In genomic region chr16:5066511-5066910, GRCh38 we compare ENCODE assay signal across 19 cellular contexts. TPM values are rescaled to one million over a fixed set of nuclear protein-coding genes. Genes with fewer than 3 reads are reported as not detected.
DNase-seq lines count a peak whose midpoint lies in the region; ATAC-seq, FAIRE-seq and TF ChIP-seq lines count a peak whose summit lies in the region.
"Had no signal": no experiment of that assay in that cellular context is flagged by ENCODE, and none has a peak within 500 bp of the region (broad histone marks: within the 10 kb centered on the region; RNA-seq: fewer than 3 reads in every experiment).

No MANE protein-coding gene starts in this region.

- CTCF ChIA-PET in HepG2 (lab: Yijun Ruan, JAX; ENCODE audit: low intra/inter-chr PET ratio, low total read pairs) = no interaction called here

- ATAC-seq in HepG2 (no peak), right lobe of liver (no peak), lower lobe of right lung (no peak)

- H4K20me1 ChIP-seq in HepG2 (ENCODE audit: insufficient read depth, low read length) (no peaks in the 10 kb centered on the region), MM.1S (ENCODE audit: insufficient read depth, low read length) (no peaks in the 10 kb centered on the region)

- H3K27me3 ChIP-seq in HepG2 (ENCODE audit: control insufficient read depth in 1 of 2, insufficient read depth in 2 of 2, low read length in 2 of 2) (peaks cover 0 to 21% of the 10 kb centered on the region in 2 experiments; a peak in 2 of 5 replicates), right lobe of liver (no peaks in the 10 kb centered on the region), lower lobe of right lung (ENCODE audit: low read depth) (no peaks in the 10 kb centered on the region), spleen (replicated peaks in 1 of 7) (no peaks in the 10 kb centered on the region), MM.1S (replicated peaks; ENCODE audit: insufficient read depth, low read length) (peaks cover 59% of the 10 kb centered on the region)

- TF ChIP-seq EP300 in HepG2 (IDR thresholded peaks at IDR 0.05; ENCODE audit: low read depth in 2 of 2, low read length in 2 of 2) (no peak), HepG2 (CRISPR knock-in tag; IDR thresholded peaks at IDR 0.05; ENCODE audit: borderline replicate concordance) (no peak)

- H3K9me3 ChIP-seq in HepG2 (ENCODE audit: low read length) = no peaks in the 10 kb centered on the region
- no peaks in the 10 kb centered on the region for H3K9me3 ChIP-seq in right lobe of liver
- H3K9me3 ChIP-seq in lower lobe of right lung = no peaks in the 10 kb centered on the region
- H3K9me3 ChIP-seq in spleen = no peaks in the 10 kb centered on the region
- no peaks in the 10 kb centered on the region for H3K9me3 ChIP-seq in MM.1S (replicated peaks; ENCODE audit: insufficient read depth, low read length)

- no peak for TF ChIP-seq RAD21 in HepG2 (CRISPR knock-in tag; IDR thresholded peaks at IDR 0.05)

- no peaks in the 10 kb centered on the region for H3F3A ChIP-seq in MM.1S (ENCODE audit: insufficient read depth, low read length)

- FAIRE-seq in HepG2 (lab: Jason Lieb, UNC) = no peak
- FAIRE-seq: GM12891 had no signal

- no peak overlapping the region for H2AFZ ChIP-seq in HepG2 (ENCODE audit: low read length)
- H2AFZ ChIP-seq in MM.1S (ENCODE audit: low read length) = no peak overlapping the region

- WGBS in HepG2 (ENCODE audit: low lambda C conversion rate) = 47% methylated on average over 6 of the region's 6 CpGs
- 73% methylated on average over 6 of the region's 6 CpGs for WGBS in right lobe of liver (ENCODE audit: insufficient coverage, low coverage, low lambda C conversion rate, missing lambda C conversion rate)
- 61 to 75% (median 70%) methylated on average over 6 of the region's 6 CpGs for WGBS in spleen, 5 donors

- TF ChIP-seq CTCF in HepG2 (CRISPR knock-in tag; IDR thresholded peaks at IDR 0.05) (no peak), right lobe of liver (IDR thresholded peaks at IDR 0.05) (no peak), lower lobe of right lung (IDR thresholded peaks at IDR 0.05) (no peak), spleen (IDR thresholded peaks at IDR 0.05 in 8 of 11, conservative IDR thresholded peaks at IDR 0.05 in 3 of 11) (no peak), MM.1S (IDR thresholded peaks at IDR 0.05; ENCODE audit: low read length) (no peak)

- H3K79me2 ChIP-seq in HepG2 (ENCODE audit: insufficient read depth, low read length) (no peaks in the 10 kb centered on the region), MM.1S (ENCODE audit: low read length) (no peaks in the 10 kb centered on the region)

- H3K4me1 ChIP-seq in HepG2 (ENCODE audit: insufficient read depth, low read length) (peaks cover 28% of the 10 kb centered on the region), right lobe of liver (peaks cover 0 to 5% (median 0%) of the 10 kb centered on the region in 4 donors), lower lobe of right lung (peaks cover 13% of the 10 kb centered on the region), spleen (peaks cover 0 to 7% (median 5%) of the 10 kb centered on the region in 6 donors), MM.1S (ENCODE audit: low read length) (peaks cover 5% of the 10 kb centered on the region)

- TF ChIP-seq POLR2A in HepG2 (IDR thresholded peaks at IDR 0.05; ENCODE audit: insufficient read depth in 1 of 2, low read depth in 2 of 2, low read length in 2 of 2) (no peak), right lobe of liver (IDR thresholded peaks at IDR 0.05) (no peak), spleen (IDR thresholded peaks at IDR 0.05) (no peak)

- H3K36me3 ChIP-seq in HepG2 (replicated peaks in 1 of 2; ENCODE audit: control insufficient read depth in 1 of 2, insufficient read depth in 2 of 2, low read length in 2 of 2) (no peaks in the 10 kb centered on the region), right lobe of liver (no peaks in the 10 kb centered on the region), lower lobe of right lung (peaks cover 8% of the 10 kb centered on the region), spleen (no peaks in the 10 kb centered on the region), MM.1S (replicated peaks; ENCODE audit: insufficient read depth, low read length) (no peaks in the 10 kb centered on the region)
- H3K36me3 ChIP-seq: BLaER1 treated with 17β-estradiol and CSF1 and Interleukin-3, amounts not matched to agents 10 nM and 100 nM had no signal

- H3K4me2 ChIP-seq in HepG2 (ENCODE audit: low read depth, low read length) (peak overlapping the region; percentile 76; the same call in 1 of the 2 replicates), MM.1S (ENCODE audit: low read depth, low read length) (no peak overlapping the region)
- H3K4me2 ChIP-seq: BLaER1 treated with 17β-estradiol and CSF1 and Interleukin-3, amounts not matched to agents 10 nM and 100 nM had no signal

- BruUV-seq in HepG2 (replicated peaks; lab: Mats Ljungman, UMichigan) = no TSS peak

- no peak overlapping the region for H3K27ac ChIP-seq in HepG2 (ENCODE audit: extremely low read length, insufficient read depth, low read length)
- no peak overlapping the region for H3K27ac ChIP-seq in right lobe of liver
- peak overlapping the region; percentile 73 for H3K27ac ChIP-seq in lower lobe of right lung
- no peak overlapping the region for H3K27ac ChIP-seq in spleen
- no peak overlapping the region for H3K27ac ChIP-seq in MM.1S (ENCODE audit: low read length)
- H3K27ac ChIP-seq: BLaER1 treated with 17β-estradiol and CSF1 and Interleukin-3, amounts not matched to agents 10 nM and 100 nM had no signal

- DNase-seq in HepG2 (ENCODE audit: low spot score) (no peak), right lobe of liver (no peak), NOMO-1 treated with DMSO at 0.1 percent for 48 hours (lab: John Stamatoyannopoulos, UW; ENCODE audit: unreplicated experiment) (peak; percentile 4), lower lobe of right lung (no peak), spleen (peak; percentile 6), MM.1S (no peak), GDM1 (lab: John Stamatoyannopoulos, UW) (no peak), dedifferentiated amniotic fluid mesenchymal stem cell (ENCODE audit: extremely low spot score) (no peak)
- DNase-seq: ACHN; Calu3; CD4-positive, alpha-beta T cell; DMS 273 treated with DMSO at 0.1 percent for 48 hours; GOT3; H9 had no signal

- POLR2A ChIA-PET in HepG2 (lab: Yijun Ruan, JAX) = no interaction called here

- in situ Hi-C loops in HepG2 (cut with HindIII; ENCODE audit: extremely low pct_ligation_motif_present, low pct_unique_long_range_greater_than_20kb) = no loop called here

- H3K9ac ChIP-seq in HepG2 (ENCODE audit: insufficient read depth, low read depth, low read length) (no peak overlapping the region), MM.1S (ENCODE audit: low read length) (no peak overlapping the region)
- H3K9ac ChIP-seq: BLaER1 treated with 17β-estradiol and CSF1 and Interleukin-3, amounts not matched to agents 10 nM and 100 nM had no signal

- H3K9me2 ChIP-seq in MM.1S (replicated peaks; ENCODE audit: insufficient read depth, low read length) = no peaks in the 10 kb centered on the region

- H3K4me3 ChIP-seq in HepG2 (replicated peaks in 1 of 3; ENCODE audit: insufficient read depth in 1 of 3, low read depth in 2 of 3, low read length in 3 of 3) = no peak overlapping the region
- H3K4me3 ChIP-seq in right lobe of liver = no peak overlapping the region
- H3K4me3 ChIP-seq in lower lobe of right lung = no peak overlapping the region
- H3K4me3 ChIP-seq in spleen = no peak overlapping the region
- H3K4me3 ChIP-seq in MM.1S (ENCODE audit: low read length) = no peak overlapping the region
- H3K4me3 ChIP-seq: BLaER1 treated with 17β-estradiol and CSF1 and Interleukin-3, amounts not matched to agents 10 nM and 100 nM had no signal

- intact Hi-C loops in HepG2 (cut with micrococcal nuclease; ENCODE audit: unreplicated experiment) (no loop called here), right lobe of liver (cut with DNase I) (no loop called here), lower lobe of right lung (cut with DNase I) (no loop called here), spleen (cut with DNase I; ENCODE audit: low total_unique reads) (no loop called here)

RNA-seq across cellular contexts. Expression of gene C16orf89, which starts 0.8 kb away (rescaled TPM):
- 0.97 and 1.9 TPM in 2 replicates for total RNA-seq in HepG2 (2016; rRNA removed; fragmentation: Illumina TruSeq; extraction: Trizol)
- total RNA-seq in HepG2 (2016; cell fraction: cytosol; rRNA removed; fragmentation: Illumina TruSeq; extraction: Trizol; ENCODE audit: low read depth) = 0.61 and 0.79 TPM in 2 replicates
- total RNA-seq in HepG2 (2016; cell fraction: insoluble cytoplasmic fraction; rRNA removed; fragmentation: Illumina TruSeq; extraction: Trizol) = 0.45 and 1.1 TPM in 2 replicates
- 0.76 and 1.0 TPM in 2 replicates for total RNA-seq in HepG2 (2016; cell fraction: membrane; rRNA removed; fragmentation: Illumina TruSeq; extraction: Trizol)
- total RNA-seq in HepG2 (2016; cell fraction: nucleus; rRNA removed; fragmentation: Illumina TruSeq; extraction: Trizol) = 0.72 and 0.78 TPM in 2 replicates
- 2.8 and 3.4 TPM in 2 replicates for polyA plus RNA-seq in HepG2 (2011; rRNA removed)
- polyA plus RNA-seq in HepG2 (2011; cell fraction: cytosol; rRNA removed) = 2.8 TPM in 2 replicates
- polyA plus RNA-seq in HepG2 (2011; cell fraction: nucleus; rRNA removed) = 1.3 and 1.4 TPM in 2 replicates
- polyA plus RNA-seq in HepG2 (2012) = 1.7 and 2.7 TPM in 2 replicates
- 0.58 and 0.68 TPM in 2 replicates for polyA plus RNA-seq in HepG2 (2016; cell fraction: cytosol; fragmentation: Illumina TruSeq; extraction: Trizol; ENCODE audit: low read depth)
- 0.85 and 1.2 TPM in 2 replicates for polyA plus RNA-seq in HepG2 (2016; cell fraction: insoluble cytoplasmic fraction; fragmentation: Illumina TruSeq; extraction: Trizol; ENCODE audit: low read depth)
- polyA plus RNA-seq in HepG2 (2016; cell fraction: membrane; fragmentation: Illumina TruSeq; extraction: Trizol; ENCODE audit: low read depth) = 0.71 and 0.81 TPM in 2 replicates
- 1.4 and 2.1 TPM in 2 replicates for polyA plus RNA-seq in HepG2 (2016; cell fraction: nucleus; fragmentation: Illumina TruSeq; extraction: Trizol; ENCODE audit: insufficient read depth, low read depth)
- polyA minus RNA-seq in HepG2 (2011; rRNA and poly(A)+ RNA removed; ENCODE audit: low replicate concordance) = 1.0 TPM in 1 of 2 replicates, not detected in the other
- 0.89 and 1.1 TPM in 2 replicates for polyA minus RNA-seq in HepG2 (2011; cell fraction: cytosol; rRNA and poly(A)+ RNA removed)
- polyA minus RNA-seq in HepG2 (2011; cell fraction: nucleus; rRNA and poly(A)+ RNA removed) = 0.50 and 0.90 TPM in 2 replicates
- not detected for total RNA-seq in right lobe of liver
- total RNA-seq in lower lobe of right lung = 198 TPM
- total RNA-seq in spleen = 1 to 10 TPM in 4 of 7 donors, under 1 TPM in 2, not detected in 1; 0.34 to 2.5 (median 1.5) TPM
- polyA plus RNA-seq in spleen = 1 to 10 TPM; 1.7 to 5.7 (median 4.0) TPM
- total RNA-seq: A172; Calu3; CD4-positive, alpha-beta T cell; Daoy; HT-29 had no signal

RNA-seq across cellular contexts. Expression of gene ALG1, which starts 5.1 kb away (rescaled TPM):
- total RNA-seq in HepG2 (2016; rRNA removed; fragmentation: Illumina TruSeq; extraction: Trizol) (39.6 and 75.6 TPM in 2 replicates), right lobe of liver (10 to 100 TPM; 16.0 to 28.0 (median 16.9) TPM), lower lobe of right lung (17.8 TPM), spleen (10 to 100 TPM; 18.4 to 46.2 (median 24.8) TPM)
- 7.6 and 8.9 TPM in 2 replicates for total RNA-seq in HepG2 (2016; cell fraction: cytosol; rRNA removed; fragmentation: Illumina TruSeq; extraction: Trizol; ENCODE audit: low read depth)
- total RNA-seq in HepG2 (2016; cell fraction: insoluble cytoplasmic fraction; rRNA removed; fragmentation: Illumina TruSeq; extraction: Trizol) = 38.5 and 76.0 TPM in 2 replicates
- 14.3 and 16.3 TPM in 2 replicates for total RNA-seq in HepG2 (2016; cell fraction: membrane; rRNA removed; fragmentation: Illumina TruSeq; extraction: Trizol)
- total RNA-seq in HepG2 (2016; cell fraction: nucleus; rRNA removed; fragmentation: Illumina TruSeq; extraction: Trizol) = 78.0 and 84.8 TPM in 2 replicates
- polyA plus RNA-seq in HepG2 (2011; rRNA removed) (43.3 and 51.5 TPM in 2 replicates), spleen (10 to 100 TPM; 13.0 to 18.6 (median 17.0) TPM)
- 46.0 and 52.0 TPM in 2 replicates for polyA plus RNA-seq in HepG2 (2011; cell fraction: cytosol; rRNA removed)
- polyA plus RNA-seq in HepG2 (2011; cell fraction: nucleus; rRNA removed) = 37.8 and 40.2 TPM in 2 replicates
- 25.7 and 31.5 TPM in 2 replicates for polyA plus RNA-seq in HepG2 (2012)
- 6.3 and 6.5 TPM in 2 replicates for polyA plus RNA-seq in HepG2 (2016; cell fraction: cytosol; fragmentation: Illumina TruSeq; extraction: Trizol; ENCODE audit: low read depth)
- 36.3 and 37.9 TPM in 2 replicates for polyA plus RNA-seq in HepG2 (2016; cell fraction: insoluble cytoplasmic fraction; fragmentation: Illumina TruSeq; extraction: Trizol; ENCODE audit: low read depth)
- 10.1 and 11.8 TPM in 2 replicates for polyA plus RNA-seq in HepG2 (2016; cell fraction: membrane; fragmentation: Illumina TruSeq; extraction: Trizol; ENCODE audit: low read depth)
- polyA plus RNA-seq in HepG2 (2016; cell fraction: nucleus; fragmentation: Illumina TruSeq; extraction: Trizol; ENCODE audit: insufficient read depth, low read depth) = 104 and 109 TPM in 2 replicates
- 135 and 161 TPM in 2 replicates for polyA minus RNA-seq in HepG2 (2011; rRNA and poly(A)+ RNA removed; ENCODE audit: low replicate concordance)
- 28.6 and 36.3 TPM in 2 replicates for polyA minus RNA-seq in HepG2 (2011; cell fraction: cytosol; rRNA and poly(A)+ RNA removed)
- polyA minus RNA-seq in HepG2 (2011; cell fraction: nucleus; rRNA and poly(A)+ RNA removed) = 50.0 and 65.8 TPM in 2 replicates

RNA-seq across cellular contexts. Expression of gene EEF2KMT, which starts 31.1 kb away (rescaled TPM):
- total RNA-seq in HepG2 (2016; rRNA removed; fragmentation: Illumina TruSeq; extraction: Trizol) (26.9 and 33.3 TPM in 2 replicates), right lobe of liver (10 to 100 TPM in 1 of 6 experiments, 1 to 10 TPM in 5; 6.0 to 10.8 (median 7.4) TPM), lower lobe of right lung (9.5 TPM), spleen (10 to 100 TPM in 1 of 7 donors, 1 to 10 TPM in 6; 5.8 to 11.7 (median 7.6) TPM)
- 23.3 and 24.2 TPM in 2 replicates for total RNA-seq in HepG2 (2016; cell fraction: cytosol; rRNA removed; fragmentation: Illumina TruSeq; extraction: Trizol; ENCODE audit: low read depth)
- total RNA-seq in HepG2 (2016; cell fraction: insoluble cytoplasmic fraction; rRNA removed; fragmentation: Illumina TruSeq; extraction: Trizol) = 26.7 and 30.7 TPM in 2 replicates
- total RNA-seq in HepG2 (2016; cell fraction: membrane; rRNA removed; fragmentation: Illumina TruSeq; extraction: Trizol) = 31.8 and 38.4 TPM in 2 replicates
- 15.9 and 16.1 TPM in 2 replicates for total RNA-seq in HepG2 (2016; cell fraction: nucleus; rRNA removed; fragmentation: Illumina TruSeq; extraction: Trizol)
- polyA plus RNA-seq in HepG2 (2011; rRNA removed) (10.7 and 16.4 TPM in 2 replicates), spleen (1 to 10 TPM; 4.5 to 7.8 (median 6.7) TPM)
- polyA plus RNA-seq in HepG2 (2011; cell fraction: cytosol; rRNA removed) = 8.7 and 11.7 TPM in 2 replicates
- polyA plus RNA-seq in HepG2 (2011; cell fraction: nucleus; rRNA removed) = 16.8 and 18.0 TPM in 2 replicates
- polyA plus RNA-seq in HepG2 (2012) = 14.7 and 16.8 TPM in 2 replicates
- polyA plus RNA-seq in HepG2 (2016; cell fraction: cytosol; fragmentation: Illumina TruSeq; extraction: Trizol; ENCODE audit: low read depth) = 29.8 and 33.9 TPM in 2 replicates
- 34.1 and 37.4 TPM in 2 replicates for polyA plus RNA-seq in HepG2 (2016; cell fraction: insoluble cytoplasmic fraction; fragmentation: Illumina TruSeq; extraction: Trizol; ENCODE audit: low read depth)
- polyA plus RNA-seq in HepG2 (2016; cell fraction: membrane; fragmentation: Illumina TruSeq; extraction: Trizol; ENCODE audit: low read depth) = 33.8 and 34.3 TPM in 2 replicates
- polyA plus RNA-seq in HepG2 (2016; cell fraction: nucleus; fragmentation: Illumina TruSeq; extraction: Trizol; ENCODE audit: insufficient read depth, low read depth) = 21.5 and 26.9 TPM in 2 replicates
- 20.0 and 23.0 TPM in 2 replicates for polyA minus RNA-seq in HepG2 (2011; rRNA and poly(A)+ RNA removed; ENCODE audit: low replicate concordance)
- 6.0 and 6.5 TPM in 2 replicates for polyA minus RNA-seq in HepG2 (2011; cell fraction: cytosol; rRNA and poly(A)+ RNA removed)
- 10.3 and 11.7 TPM in 2 replicates for polyA minus RNA-seq in HepG2 (2011; cell fraction: nucleus; rRNA and poly(A)+ RNA removed)

RNA-seq across cellular contexts. Expression of gene NAGPA, which starts 32.8 kb away (rescaled TPM):
- total RNA-seq in HepG2 (2016; rRNA removed; fragmentation: Illumina TruSeq; extraction: Trizol) (29.8 and 60.3 TPM in 2 replicates), right lobe of liver (10 to 100 TPM in 2 of 6 experiments, 1 to 10 TPM in 4; 6.6 to 22.1 (median 8.4) TPM), lower lobe of right lung (24.1 TPM), spleen (10 to 100 TPM; 16.2 to 41.8 (median 25.4) TPM)
- 10.2 and 12.2 TPM in 2 replicates for total RNA-seq in HepG2 (2016; cell fraction: cytosol; rRNA removed; fragmentation: Illumina TruSeq; extraction: Trizol; ENCODE audit: low read depth)
- 25.3 and 59.7 TPM in 2 replicates for total RNA-seq in HepG2 (2016; cell fraction: insoluble cytoplasmic fraction; rRNA removed; fragmentation: Illumina TruSeq; extraction: Trizol)
- total RNA-seq in HepG2 (2016; cell fraction: membrane; rRNA removed; fragmentation: Illumina TruSeq; extraction: Trizol) = 19.0 and 22.6 TPM in 2 replicates
- 58.3 and 69.4 TPM in 2 replicates for total RNA-seq in HepG2 (2016; cell fraction: nucleus; rRNA removed; fragmentation: Illumina TruSeq; extraction: Trizol)
- polyA plus RNA-seq in HepG2 (2011; rRNA removed) (27.1 and 31.6 TPM in 2 replicates), spleen (10 to 100 TPM; 11.8 to 17.7 (median 14.8) TPM)
- 28.0 and 43.3 TPM in 2 replicates for polyA plus RNA-seq in HepG2 (2011; cell fraction: cytosol; rRNA removed)
- polyA plus RNA-seq in HepG2 (2011; cell fraction: nucleus; rRNA removed) = 119 and 135 TPM in 2 replicates
- polyA plus RNA-seq in HepG2 (2012) = 20.6 and 22.0 TPM in 2 replicates
- 7.6 and 9.3 TPM in 2 replicates for polyA plus RNA-seq in HepG2 (2016; cell fraction: cytosol; fragmentation: Illumina TruSeq; extraction: Trizol; ENCODE audit: low read depth)
- polyA plus RNA-seq in HepG2 (2016; cell fraction: insoluble cytoplasmic fraction; fragmentation: Illumina TruSeq; extraction: Trizol; ENCODE audit: low read depth) = 24.9 and 27.9 TPM in 2 replicates
- polyA plus RNA-seq in HepG2 (2016; cell fraction: membrane; fragmentation: Illumina TruSeq; extraction: Trizol; ENCODE audit: low read depth) = 15.1 and 16.1 TPM in 2 replicates
- 111 and 120 TPM in 2 replicates for polyA plus RNA-seq in HepG2 (2016; cell fraction: nucleus; fragmentation: Illumina TruSeq; extraction: Trizol; ENCODE audit: insufficient read depth, low read depth)
- polyA minus RNA-seq in HepG2 (2011; rRNA and poly(A)+ RNA removed; ENCODE audit: low replicate concordance) = 13.4 and 91.3 TPM in 2 replicates
- polyA minus RNA-seq in HepG2 (2011; cell fraction: cytosol; rRNA and poly(A)+ RNA removed) = 24.6 and 30.4 TPM in 2 replicates
- polyA minus RNA-seq in HepG2 (2011; cell fraction: nucleus; rRNA and poly(A)+ RNA removed) = 41.9 and 43.5 TPM in 2 replicates

Comparison
In these comparisons a context has a peak if more than half of its experiments do, and no peak if none do; other contexts are left out.
1. DNase-seq: peak in NOMO-1 treated with DMSO at 0.1 percent for 48 hours (single experiment) and spleen (single experiment); none in HepG2 (single experiment), right lobe of liver (0 of 3), lower lobe of right lung (single experiment), MM.1S (single experiment), GDM1 (single experiment) and dedifferentiated amniotic fluid mesenchymal stem cell (single experiment).
2. RNA of gene C16orf89, which starts 0.8 kb away (total RNA-seq): 198 TPM in lower lobe of right lung (single experiment); 0.45 to 1.9 TPM in HepG2, 0.34 to 2.5 TPM in spleen and not detected in right lobe of liver; every median in the first group is over 10 times any median in the second.